32 cellular contexts compared by ENCODE assay signal in the genomic region with DNA sequence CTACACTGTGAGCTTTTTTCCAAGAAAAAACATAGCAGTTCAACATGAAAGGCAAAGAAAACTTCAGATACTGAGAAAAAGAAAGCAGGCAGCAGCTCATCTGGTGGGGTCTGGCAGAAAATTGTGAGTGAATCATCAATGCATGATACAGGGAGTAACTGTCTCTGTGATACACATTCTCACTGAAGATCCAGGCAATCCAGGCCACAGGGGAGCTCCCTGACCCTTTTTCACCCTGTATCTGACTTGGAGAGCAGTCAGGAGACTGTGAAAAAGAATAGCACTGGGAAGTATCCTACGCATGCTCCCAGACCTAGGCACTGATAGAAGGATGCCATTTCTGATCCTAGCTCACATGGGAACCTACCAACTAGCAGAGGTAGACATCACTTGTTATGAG.
"Had no signal": no experiment of that assay in that cellular context is flagged by ENCODE, and none has a peak within 500 bp of the region (broad histone marks: within the 10 kb centered on the region; RNA-seq: fewer than 3 reads in every experiment).

No MANE protein-coding gene starts in this region.

- H3K4me3 ChIP-seq: adrenal gland, body of pancreas, breast epithelium, cardiac muscle cell, coronary artery, esophagus muscularis mucosa, gastrocnemius medialis, heart left ventricle had no signal

- H3K4me1 ChIP-seq: adrenal gland, body of pancreas, breast epithelium, esophagus muscularis mucosa, foreskin keratinocyte, gastrocnemius medialis, heart left ventricle had no signal

- ATAC-seq: activated CD4-positive, alpha-beta T cell treated with anti-CD3 and anti-CD28 coated beads for 36 hours; activated naive CD8-positive, alpha-beta T cell treated with anti-CD3 and anti-CD28 coated beads, Interleukin-2, amount 50 U/mL, for 24 hours; activated T-cell treated with anti-CD3 and anti-CD28 coated beads, Interleukin-2, amount 50 U/mL, for 72 hours; body of pancreas; effector memory CD8-positive, alpha-beta T cell; gastrocnemius medialis had no signal

- H3K36me3 ChIP-seq: adrenal gland, breast epithelium, cardiac muscle cell, esophagus muscularis mucosa, gastrocnemius medialis, heart left ventricle had no signal

- H3K27ac ChIP-seq: adrenal gland, body of pancreas, breast epithelium, cardiac muscle cell, coronary artery, esophagus muscularis mucosa, foreskin keratinocyte, gastrocnemius medialis, heart left ventricle had no signal

- H3K9me3 ChIP-seq: adrenal gland, body of pancreas, gastrocnemius medialis had no signal

- H3K27me3 ChIP-seq: adrenal gland, body of pancreas, breast epithelium, cardiac muscle cell, esophagus muscularis mucosa, foreskin keratinocyte, gastrocnemius medialis, heart left ventricle had no signal

- DNase-seq: activated CD4-positive, alpha-beta memory T cell treated with anti-CD3 and anti-CD28 coated beads, Interleukin-2, amount 10 ng/mL, durations not matched to agents 7 days and 5 days; activated CD4-positive, alpha-beta T cell treated with anti-CD3 and anti-CD28 coated beads for 36 hours; activated CD4-positive, alpha-beta T cell treated with anti-CD3 and anti-CD28 coated beads, Interleukin-2, amount 10 ng/mL, durations not matched to agents 24 days and 14 days; activated CD4-positive, CD25-positive, alpha-beta regulatory T cell; activated CD4-positive, CD25-positive, alpha-beta regulatory T cell treated with anti-CD3 and anti-CD28 coated beads, Interleukin-2, amount 50 U/mL, for 72 hours; activated CD8-positive, alpha-beta memory T cell treated with anti-CD3 and anti-CD28 coated beads, Interleukin-2, amount 50 U/mL, for 48 hours; activated gamma-delta T cell; activated naive CD4-positive, alpha-beta T cell; activated naive CD8-positive, alpha-beta T cell treated with anti-CD3 and anti-CD28 coated beads for 36 hours; activated naive CD8-positive, alpha-beta T cell treated with anti-CD3 and anti-CD28 coated beads, Interleukin-2, amount 50 U/mL, for 24 hours; activated T-cell treated with anti-CD3 and anti-CD28 coated beads for 4 hours; activated T-cell treated with anti-CD3 and anti-CD28 coated beads, Interleukin-2, amount 50 U/mL, for 24 hours; activated T-cell treated with anti-CD3 and anti-CD28 coated beads, Interleukin-2, amount 50 U/mL, for 72 hours; adrenal gland; amygdala; aorta; body of pancreas; central memory CD4-positive, alpha-beta T cell; cerebellar nuclear complex; dermis blood vessel endothelial cell; effector CD4-positive, alpha-beta T cell; effector memory CD8-positive, alpha-beta T cell; erythroblast; foreskin keratinocyte; gastrocnemius medialis; glutamatergic neuron; heart left ventricle; T-helper 2 cell had no signal
